Comparison of ENCODE assay signal across 5 cellular contexts in the genomic region with DNA sequence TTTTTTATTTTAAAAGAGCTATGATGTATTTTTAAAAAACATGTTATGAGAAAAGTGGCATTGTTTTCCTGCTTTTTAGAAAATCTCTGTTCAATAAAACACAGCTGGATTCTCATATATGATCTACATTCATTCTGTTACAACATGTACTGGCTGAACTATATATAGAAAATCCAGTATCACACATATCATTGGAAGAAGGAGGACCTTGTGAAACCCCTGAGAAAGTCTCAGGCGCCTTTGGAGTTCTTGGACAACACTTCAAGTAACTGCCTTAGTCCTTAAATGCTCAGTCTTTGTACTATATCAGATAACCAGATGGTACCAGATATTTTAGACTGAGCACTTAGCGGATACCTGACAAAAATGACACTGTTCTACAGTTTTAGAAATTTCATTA.
"Had no signal": no experiment of that assay in that cellular context is flagged by ENCODE, and none has a peak within 500 bp of the region (broad histone marks: within the 10 kb centered on the region; RNA-seq: fewer than 3 reads in every experiment).

No MANE protein-coding gene starts in this region.

- FAIRE-seq: H1, HepG2 had no signal

- H3K4me2 ChIP-seq: GM23338 had no signal

- H2AFZ ChIP-seq: GM23338 had no signal

- ATAC-seq: GM23338, HepG2 had no signal

- H3K4me3 ChIP-seq: GM23338 had no signal

- DNase-seq: H9, HCEC 1CT had no signal
